8 cellular contexts compared by ENCODE assay signal in the genomic region with DNA sequence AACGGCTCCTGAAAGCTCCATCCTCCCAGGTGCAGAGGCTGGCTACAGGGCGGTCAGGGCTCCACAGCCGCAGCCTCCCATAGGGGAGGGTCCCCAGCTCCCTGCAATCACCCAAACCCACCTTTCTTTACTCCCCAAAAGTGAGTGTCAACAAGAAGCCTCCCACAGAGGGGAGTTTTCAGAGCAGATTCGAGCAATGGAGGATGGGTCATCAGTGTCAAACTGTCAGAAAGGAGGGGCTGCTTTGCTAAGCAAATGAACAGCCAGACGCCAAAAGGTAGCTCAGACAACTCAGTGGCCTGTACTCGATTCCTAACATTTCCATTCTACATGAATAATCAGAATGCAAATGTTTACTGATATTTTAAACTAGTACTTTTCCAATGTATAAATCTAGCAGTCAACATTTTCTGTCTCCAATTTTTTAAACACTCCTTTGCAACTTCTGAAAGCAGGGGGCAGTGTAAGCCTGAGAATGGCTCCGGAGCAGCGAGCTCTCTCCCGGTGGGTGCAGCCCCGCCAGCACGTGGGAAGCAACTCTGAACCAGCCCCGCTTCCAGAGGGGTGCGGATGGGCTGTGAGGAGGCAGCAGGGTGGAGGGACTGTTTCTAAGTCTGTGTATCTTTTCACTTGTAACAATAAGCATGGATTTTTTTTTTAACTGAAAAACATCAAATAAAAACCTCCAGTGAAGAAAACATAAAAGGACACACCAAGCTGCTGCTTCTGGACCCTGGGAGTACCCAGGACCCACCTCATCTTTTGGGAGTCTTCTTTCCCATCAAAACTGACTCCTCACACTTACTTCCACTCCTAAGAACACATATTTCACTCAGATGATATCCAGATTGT. TPM values are rescaled to one million over a fixed set of nuclear protein-coding genes. Genes with fewer than 3 reads are reported as not detected.
DNase-seq lines count a peak whose midpoint lies in the region; ATAC-seq, FAIRE-seq and TF ChIP-seq lines count a peak whose summit lies in the region.

No MANE protein-coding gene starts in this region.

- H3K4me1 Mint-ChIP-seq in activated T-helper 1 cell treated with anti-CD3 and anti-CD28 coated beads, Interleukin-12 subunit alpha, Interleukin-12 subunit beta, Interleukin-2, Interleukin-4 antibody, amounts not matched to agents 30 ng/mL and 10 ng/mL and 1 ng/mL, durations not matched to agents 14 hours and 24 hours and 36 hours (ENCODE audit: low read depth), result peaks cover 8% of the 10 kb centered on the region
- peaks cover 5% of the 10 kb centered on the region for H3K4me1 Mint-ChIP-seq in neural progenitor cell

- H4K20me1 ChIP-seq in neural progenitor cell (ENCODE audit: low read depth), result peaks cover 41% of the 10 kb centered on the region

- H3K36me3 Mint-ChIP-seq in activated T-helper 1 cell treated with anti-CD3 and anti-CD28 coated beads, Interleukin-12 subunit alpha, Interleukin-12 subunit beta, Interleukin-2, Interleukin-4 antibody, amounts not matched to agents 30 ng/mL and 10 ng/mL and 1 ng/mL, durations not matched to agents 14 hours and 24 hours and 36 hours (ENCODE audit: low read depth), result peaks cover 14% of the 10 kb centered on the region
- peaks cover 24% of the 10 kb centered on the region for H3K36me3 Mint-ChIP-seq in neural progenitor cell

- TF ChIP-seq EP300 in tibial nerve (IDR thresholded peaks at IDR 0.05), result no peak

- BruUV-seq in Panc1 (replicated peaks; lab: Mats Ljungman, UMichigan), result no TSS peak

- no peaks in the 10 kb centered on the region for H3K27me3 Mint-ChIP-seq in activated T-helper 1 cell treated with anti-CD3 and anti-CD28 coated beads, Interleukin-12 subunit alpha, Interleukin-12 subunit beta, Interleukin-2, Interleukin-4 antibody, amounts not matched to agents 30 ng/mL and 10 ng/mL and 1 ng/mL, durations not matched to agents 14 hours and 24 hours and 36 hours (ENCODE audit: insufficient read depth)
- H3K27me3 Mint-ChIP-seq in neural progenitor cell (ENCODE audit: insufficient read depth, low read depth), result peaks cover 7% of the 10 kb centered on the region

- TF ChIP-seq POLR2A in H54 (IDR thresholded peaks at IDR 0.05; ENCODE audit: low read depth, low read length) (no peak), tibial nerve (IDR thresholded peaks at IDR 0.05) (no peak)

- H3K4me3 Mint-ChIP-seq in activated T-helper 1 cell treated with anti-CD3 and anti-CD28 coated beads, Interleukin-12 subunit alpha, Interleukin-12 subunit beta, Interleukin-2, Interleukin-4 antibody, amounts not matched to agents 30 ng/mL and 10 ng/mL and 1 ng/mL, durations not matched to agents 14 hours and 24 hours and 36 hours, result no peak overlapping the region
- peak overlapping the region; percentile 51 for H3K4me3 Mint-ChIP-seq in neural progenitor cell

- CTCF ChIA-PET in Panc1 (lab: Charles Lee), result interaction anchor here (0.6 to 1.6 kb wide), 5 partner anchors 109 to 291 kb away, joined by 3 to 7 read pairs (median 3); no protein-coding TSS in a partner anchor

- H3K4me1 ChIP-seq in Panc1 (ENCODE audit: control insufficient read depth, insufficient read depth, low read length), result no peaks in the 10 kb centered on the region; the same call in 1 of the 2 replicates
- no peaks in the 10 kb centered on the region for H3K4me1 ChIP-seq in neural progenitor cell
- peaks cover 0 to 10% (median 0%) of the 10 kb centered on the region in 4 donors for H3K4me1 ChIP-seq in tibial nerve

- no peak overlapping the region for H3K9ac ChIP-seq in neural progenitor cell

- H3K4me3 ChIP-seq in Panc1 (ENCODE audit: low read depth in 2 of 2, low read length in 2 of 2) (no peak overlapping the region), fibroblast of pulmonary artery (replicated peaks; ENCODE audit: low read depth, low read length) (no peak overlapping the region), neural progenitor cell (no peak overlapping the region), tibial nerve (no peak overlapping the region)

- no peaks in the 10 kb centered on the region for H3K9me3 ChIP-seq in Panc1 (ENCODE audit: control insufficient read depth, insufficient read depth, low read depth, low read length)
- H3K9me3 ChIP-seq in neural progenitor cell (ENCODE audit: low read depth), result no peaks in the 10 kb centered on the region
- no peaks in the 10 kb centered on the region for H3K9me3 ChIP-seq in tibial nerve

- in situ Hi-C loops in Panc1 (cut with HindIII; ENCODE audit: low pct_unique_long_range_greater_than_20kb, low sequenced_read_pairs), result no loop called here

- no peak overlapping the region for H3K4me2 ChIP-seq in neural progenitor cell

- H3K36me3 ChIP-seq in Panc1 (ENCODE audit: control insufficient read depth, insufficient read depth, low read length) (peaks cover 6% of the 10 kb centered on the region), neural progenitor cell (no peaks in the 10 kb centered on the region), tibial nerve (peaks cover 0 to 80% (median 29%) of the 10 kb centered on the region in 3 donors)

- H3K27ac ChIP-seq in Panc1 (ENCODE audit: low read length), result no peak overlapping the region
- H3K27ac ChIP-seq in neural progenitor cell, result no peak overlapping the region
- peak overlapping the region in 1 of 4 donors; percentile 7 for H3K27ac ChIP-seq in tibial nerve

- POLR2A ChIA-PET in Panc1 (lab: Charles Lee), result no interaction called here

- no peak overlapping the region for H3K27ac Mint-ChIP-seq in activated T-helper 1 cell treated with anti-CD3 and anti-CD28 coated beads, Interleukin-12 subunit alpha, Interleukin-12 subunit beta, Interleukin-2, Interleukin-4 antibody, amounts not matched to agents 30 ng/mL and 10 ng/mL and 1 ng/mL, durations not matched to agents 14 hours and 24 hours and 36 hours
- peak overlapping the region; percentile 22 for H3K27ac Mint-ChIP-seq in neural progenitor cell

- peak; percentile 12 to 15 for DNase-seq in AML-193 (lab: John Stamatoyannopoulos, UW)
- peak; percentile 42 for DNase-seq in H54 (ENCODE audit: insufficient read length, low spot score)
- peak; percentile 20 for DNase-seq in Panc1 (ENCODE audit: low read depth, low spot score)
- DNase-seq in activated T-helper 1 cell treated with anti-CD3 and anti-CD28 coated beads, Interleukin-12 subunit alpha, Interleukin-12 subunit beta, Interleukin-2, Interleukin-4 antibody, amounts not matched to agents 30 ng/mL and 10 ng/mL and 1 ng/mL, durations not matched to agents 14 hours and 24 hours and 36 hours (ENCODE audit: low spot score), result peak; percentile 34
- DNase-seq in fibroblast of pulmonary artery (ENCODE audit: low read depth), result peak; percentile 65
- peak; percentile 80 for DNase-seq in neural progenitor cell (ENCODE audit: low spot score)
- peak in 1 of 2 donors; percentile 45 for DNase-seq in tibial nerve (ENCODE audit: low spot score in 2 of 2)

- no peaks in the 10 kb centered on the region for H3K27me3 ChIP-seq in Panc1 (ENCODE audit: control insufficient read depth, insufficient read depth, low read length)
- H3K27me3 ChIP-seq in neural progenitor cell, result no peaks in the 10 kb centered on the region
- no peaks in the 10 kb centered on the region for H3K27me3 ChIP-seq in tibial nerve

- 33% methylated on average over 12 to 13 of the region's 13 CpGs for WGBS in tibial nerve, 2 donors

- ATAC-seq in Panc1 (peak; percentile 83), HG03439 (IDR thresholded peaks at IDR 0.05; ENCODE audit: unreplicated experiment) (no peak)

- no peak for FAIRE-seq in H54 (lab: Jason Lieb, UNC)

- H3F3A ChIP-seq in neural progenitor cell (ENCODE audit: low read depth), result peaks cover 6% of the 10 kb centered on the region

- H3K9me3 Mint-ChIP-seq in activated T-helper 1 cell treated with anti-CD3 and anti-CD28 coated beads, Interleukin-12 subunit alpha, Interleukin-12 subunit beta, Interleukin-2, Interleukin-4 antibody, amounts not matched to agents 30 ng/mL and 10 ng/mL and 1 ng/mL, durations not matched to agents 14 hours and 24 hours and 36 hours, result no peaks in the 10 kb centered on the region
- no peaks in the 10 kb centered on the region for H3K9me3 Mint-ChIP-seq in neural progenitor cell

- TF ChIP-seq CTCF in Panc1 (IDR thresholded peaks at IDR 0.05), result no peak; the same call in 1 of the 2 replicates
- TF ChIP-seq CTCF in fibroblast of pulmonary artery (IDR thresholded peaks at IDR 0.05; ENCODE audit: low read length, missing control alignments), result peak; percentile 66
- TF ChIP-seq CTCF in neural progenitor cell (IDR thresholded peaks at IDR 0.05), result peak; percentile 82
- peak; percentile 49 to 74 (median 62) for TF ChIP-seq CTCF in tibial nerve (IDR thresholded peaks at IDR 0.05)

- no peak overlapping the region for H2AFZ ChIP-seq in neural progenitor cell (replicated peaks)

- peaks cover 22% of the 10 kb centered on the region for H3K79me2 ChIP-seq in neural progenitor cell (ENCODE audit: low read depth)

- intact Hi-C loops in Panc1 (cut with micrococcal nuclease; ENCODE audit: unreplicated experiment), result loop anchor here (2.0 kb wide), 1 partner anchor 126 kb away; no protein-coding TSS in a partner anchor
- intact Hi-C loops in activated T-helper 1 cell treated with anti-CD3 and anti-CD28 coated beads, Interleukin-12 subunit alpha, Interleukin-12 subunit beta, Interleukin-2, Interleukin-4 antibody, amounts not matched to agents 30 ng/mL and 10 ng/mL and 1 ng/mL, durations not matched to agents 14 hours and 24 hours and 36 hours (cut with micrococcal nuclease), result loop anchor here (1.0 to 5.0 kb wide), 6 partner anchors 112 to 372 kb away; a partner anchor contains a TSS

RNA-seq across cellular contexts. Expression of a gene that starts 54.9 kb away (rescaled TPM):
- total RNA-seq in Panc1 (2021; ENCODE audit: unreplicated experiment), result 21.0 TPM
- 27.9 TPM for polyA plus RNA-seq in Panc1 (2012; ENCODE audit: insufficient read length)
- total RNA-seq in activated T-helper 1 cell treated with anti-CD3 and anti-CD28 coated beads, Interleukin-12 subunit alpha, Interleukin-12 subunit beta, Interleukin-2, Interleukin-4 antibody, amounts not matched to agents 30 ng/mL and 10 ng/mL and 1 ng/mL, durations not matched to agents 14 hours and 24 hours and 36 hours, result 26.3 and 28.3 TPM in 2 replicates
- total RNA-seq in neural progenitor cell (ENCODE audit: low replicate concordance), result 9.9 and 10.8 TPM in 2 replicates
- total RNA-seq in tibial nerve, result 10 to 100 TPM; 11.2 to 50.4 (median 14.8) TPM
